In the genomic region with DNA sequence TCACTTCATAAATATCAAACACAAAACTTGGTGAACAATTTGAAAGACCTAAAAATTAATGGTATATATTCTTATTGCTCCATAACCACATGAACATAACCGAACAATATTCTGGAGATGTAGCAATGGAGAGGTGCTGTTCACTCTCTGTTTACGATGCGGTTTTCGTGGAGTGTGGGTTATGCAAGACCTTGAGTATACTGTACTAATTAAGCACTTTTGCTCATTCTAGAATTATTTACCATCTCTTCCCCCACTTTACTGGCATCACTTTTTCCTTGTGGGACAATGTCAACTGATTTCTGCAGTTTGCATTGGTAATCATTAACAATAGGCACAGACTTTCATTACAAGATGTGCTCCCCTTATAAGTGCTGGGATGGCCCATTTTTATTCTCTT, we compare ENCODE assay signal across 1 cellular context.
TF ChIP-seq lines count a peak whose summit lies in the region.

No MANE protein-coding gene starts in this region.

TF ChIP-seq in HepG2, 621 proteins besides CTCF, POLR2A, EP300 and RAD21 (continued from another document):
- TF ChIP-seq, protein P1, sequence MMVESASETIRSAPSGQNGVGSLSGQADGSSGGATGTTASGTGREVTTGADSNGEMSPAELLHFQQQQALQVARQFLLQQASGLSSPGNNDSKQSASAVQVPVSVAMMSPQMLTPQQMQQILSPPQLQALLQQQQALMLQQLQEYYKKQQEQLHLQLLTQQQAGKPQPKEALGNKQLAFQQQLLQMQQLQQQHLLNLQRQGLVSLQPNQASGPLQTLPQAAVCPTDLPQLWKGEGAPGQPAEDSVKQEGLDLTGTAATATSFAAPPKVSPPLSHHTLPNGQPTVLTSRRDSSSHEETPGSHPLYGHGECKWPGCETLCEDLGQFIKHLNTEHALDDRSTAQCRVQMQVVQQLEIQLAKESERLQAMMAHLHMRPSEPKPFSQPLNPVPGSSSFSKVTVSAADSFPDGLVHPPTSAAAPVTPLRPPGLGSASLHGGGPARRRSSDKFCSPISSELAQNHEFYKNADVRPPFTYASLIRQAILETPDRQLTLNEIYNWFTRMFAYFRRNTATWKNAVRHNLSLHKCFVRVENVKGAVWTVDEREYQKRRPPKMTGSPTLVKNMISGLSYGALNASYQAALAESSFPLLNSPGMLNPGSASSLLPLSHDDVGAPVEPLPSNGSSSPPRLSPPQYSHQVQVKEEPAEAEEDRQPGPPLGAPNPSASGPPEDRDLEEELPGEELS (CRISPR knock-in tag; IDR thresholded peaks at IDR 0.05): no peak
